ENCODE assay signal across 21 cellular contexts in genomic region chr4:100690812-100691211, GRCh38.
A peak's percentile ranks its signal among the peaks of the same experiment; 100 is the strongest.
DNase-seq lines count a peak whose midpoint lies in the region; ATAC-seq, FAIRE-seq and TF ChIP-seq lines count a peak whose summit lies in the region.
"Had no signal": no experiment of that assay in that cellular context is flagged by ENCODE, and none has a peak within 500 bp of the region (broad histone marks: within the 10 kb centered on the region; RNA-seq: fewer than 3 reads in every experiment).

No MANE protein-coding gene starts in this region.

- DNase-seq in RWPE2 (ENCODE audit: low spot score) (no peak), foreskin keratinocyte (peak in 1 of 2 donors; percentile 15), urothelium cell line (ENCODE audit: low spot score) (no peak), NCI-H2227 (lab: John Stamatoyannopoulos, UW; ENCODE audit: unreplicated experiment) (no peak)
- DNase-seq in stimulated activated effector memory CD8-positive, alpha-beta T cell treated with anti-CD3 and anti-CD28 coated beads, Interleukin-12 subunit alpha, Interleukin-12 subunit beta, amount 100 ng/mL, for 72 hours (ENCODE audit: low spot score in 2 of 2), result no peak
- DNase-seq: ACHN; C1 segment of cervical spinal cord; Calu3; CD4-positive, alpha-beta T cell; DMS 273 treated with DMSO at 0.1 percent for 48 hours; DMS79 treated with DMSO at 0.1 percent for 48 hours; EL; GM23248; H9 had no signal

- H3K27me3 ChIP-seq in RWPE2 (ENCODE audit: insufficient read depth, poor library complexity, severe bottlenecking), result no peaks in the 10 kb centered on the region
- H3K27me3 ChIP-seq in foreskin keratinocyte, result no peaks in the 10 kb centered on the region

- H3K36me3 Mint-ChIP-seq in stimulated activated effector memory CD8-positive, alpha-beta T cell treated with anti-CD3 and anti-CD28 coated beads, Interleukin-12 subunit alpha, Interleukin-12 subunit beta, amount 100 ng/mL, for 72 hours, result no peaks in the 10 kb centered on the region

- no peaks in the 10 kb centered on the region for H3K4me1 Mint-ChIP-seq in stimulated activated effector memory CD8-positive, alpha-beta T cell treated with anti-CD3 and anti-CD28 coated beads, Interleukin-12 subunit alpha, Interleukin-12 subunit beta, amount 100 ng/mL, for 72 hours
- H3K4me1 Mint-ChIP-seq: B cell, H9 had no signal

- peak; percentile 9; the same call in 1 of the 3 replicates for TF ChIP-seq CTCF in GM12872 (IDR thresholded peaks at IDR 0.05; ENCODE audit: insufficient read depth, low read depth, low read length)
- no peak for TF ChIP-seq CTCF in RWPE2 (IDR thresholded peaks at IDR 0.05; ENCODE audit: poor library complexity, severe bottlenecking)
- TF ChIP-seq CTCF in foreskin keratinocyte (conservative IDR thresholded peaks at IDR 0.05), result peak; percentile 20

- no peaks in the 10 kb centered on the region for H3K36me3 ChIP-seq in RWPE2 (ENCODE audit: low read depth)

- FAIRE-seq in urothelium cell line (lab: Jason Lieb, UNC), result no peak
- FAIRE-seq: G401.6, GM18507, K562 had no signal

- H3K27ac ChIP-seq in RWPE2 (ENCODE audit: poor library complexity, severe bottlenecking), result no peak overlapping the region
- no peak overlapping the region for H3K27ac ChIP-seq in foreskin keratinocyte
- H3K27ac ChIP-seq: GM23248, HL-60 had no signal

- no peak overlapping the region for H3K4me3 ChIP-seq in RWPE2 (ENCODE audit: severe bottlenecking)
- H3K4me3 ChIP-seq: GM23248, K562 had no signal

- H3K9me3 ChIP-seq in RWPE2 (ENCODE audit: severe bottlenecking), result no peaks in the 10 kb centered on the region

- H3K27ac Mint-ChIP-seq in stimulated activated effector memory CD8-positive, alpha-beta T cell treated with anti-CD3 and anti-CD28 coated beads, Interleukin-12 subunit alpha, Interleukin-12 subunit beta, amount 100 ng/mL, for 72 hours, result no peak overlapping the region
- H3K27ac Mint-ChIP-seq: B cell; CD4-positive, alpha-beta T cell had no signal

- no peak overlapping the region for H3K4me3 Mint-ChIP-seq in stimulated activated effector memory CD8-positive, alpha-beta T cell treated with anti-CD3 and anti-CD28 coated beads, Interleukin-12 subunit alpha, Interleukin-12 subunit beta, amount 100 ng/mL, for 72 hours
- H3K4me3 Mint-ChIP-seq: B cell; CD4-positive, alpha-beta T cell; H9 had no signal

- ATAC-seq in RWPE2 (ENCODE audit: low read depth) (0 out of 3 replicates have a peak, but pooled peaks have one; percentile 27), foreskin keratinocyte (peak; percentile 39), HG02588 (IDR thresholded peaks at IDR 0.05; ENCODE audit: unreplicated experiment) (no peak)
- peak; percentile 42 for ATAC-seq in stimulated activated effector memory CD8-positive, alpha-beta T cell treated with anti-CD3 and anti-CD28 coated beads, Interleukin-12 subunit alpha, Interleukin-12 subunit beta, amount 100 ng/mL, for 72 hours
- ATAC-seq: K562 had no signal

- H3K4me1 ChIP-seq in RWPE2 (ENCODE audit: insufficient read depth, poor library complexity, severe bottlenecking) (peaks cover 4% of the 10 kb centered on the region), foreskin keratinocyte (no peaks in the 10 kb centered on the region)

- no peaks in the 10 kb centered on the region for H3K9me3 Mint-ChIP-seq in stimulated activated effector memory CD8-positive, alpha-beta T cell treated with anti-CD3 and anti-CD28 coated beads, Interleukin-12 subunit alpha, Interleukin-12 subunit beta, amount 100 ng/mL, for 72 hours
- H3K9me3 Mint-ChIP-seq: CD4-positive, alpha-beta T cell had no signal
